In the genomic region with DNA sequence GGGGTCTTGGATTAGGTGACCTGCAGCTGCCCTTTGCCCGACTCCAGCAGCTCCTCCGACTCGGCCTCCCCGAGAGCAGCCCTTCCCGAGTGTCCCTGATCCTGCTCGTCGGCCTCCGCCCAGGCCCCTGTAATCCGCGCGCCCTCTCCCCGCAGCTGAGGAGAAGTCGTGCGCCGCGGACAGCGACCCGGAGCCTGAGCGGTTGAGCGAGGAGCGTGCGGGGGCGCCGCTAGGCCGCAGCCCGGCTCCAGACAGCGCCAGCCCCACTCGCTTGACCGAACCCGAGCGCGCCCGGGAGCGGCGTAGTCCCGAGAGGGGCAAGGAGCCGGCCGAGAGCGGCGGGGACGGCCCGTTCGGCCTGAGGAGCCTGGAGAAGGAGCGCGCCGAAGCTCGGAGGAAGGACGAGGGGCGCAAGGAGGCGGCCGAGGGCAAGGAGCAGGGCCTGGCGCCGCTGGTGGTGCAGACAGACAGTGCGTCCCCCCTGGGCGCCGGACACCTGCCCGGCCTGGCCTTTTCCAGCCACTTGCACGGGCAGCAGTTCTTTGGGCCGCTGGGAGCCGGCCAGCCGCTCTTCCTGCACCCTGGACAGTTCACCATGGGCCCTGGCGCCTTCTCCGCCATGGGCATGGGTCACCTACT, we compare ENCODE assay signal across 11 cellular contexts. TPM values are rescaled to one million over a fixed set of nuclear protein-coding genes. Genes with fewer than 3 reads are reported as not detected.
DNase-seq lines count a peak whose midpoint lies in the region; ATAC-seq, FAIRE-seq and TF ChIP-seq lines count a peak whose summit lies in the region.
"Had no signal": no experiment of that assay in that cellular context is flagged by ENCODE, and none has a peak within 500 bp of the region (broad histone marks: within the 10 kb centered on the region; RNA-seq: fewer than 3 reads in every experiment).

No MANE protein-coding gene starts in this region.

- no peak for FAIRE-seq in GM12891 (lab: Jason Lieb, UNC)

- in situ Hi-C loops in ACHN (cut with HindIII; ENCODE audit: low pct_ligation_motif_present, low pct_unique_long_range_greater_than_20kb, low sequenced_read_pairs): no loop called here

- no peaks in the 10 kb centered on the region for H3K9me3 Mint-ChIP-seq in activated T-helper 17 cell treated with anti-CD3 and anti-CD28 coated beads, Interleukin-2, amount 50 U/mL, for 72 hours

- peak overlapping the region; percentile 99 for H3K27ac ChIP-seq in hepatocyte
- H3K27ac ChIP-seq in skin epidermis: peak overlapping the region in 9 of 21 experiments; percentile 1 to 56 (median 20)

- no peaks in the 10 kb centered on the region for H3K36me3 ChIP-seq in hepatocyte (replicated peaks; ENCODE audit: insufficient read depth, low read depth)

- no peaks in the 10 kb centered on the region for H3K9me3 ChIP-seq in hepatocyte (ENCODE audit: low read depth)

- peaks cover 75% of the 10 kb centered on the region for H3K27me3 ChIP-seq in hepatocyte

- no peaks in the 10 kb centered on the region for H3K9me2 ChIP-seq in hepatocyte (replicated peaks; ENCODE audit: insufficient read depth)

- no peak for TF ChIP-seq POLR2A in GM12891 (IDR thresholded peaks at IDR 0.05; ENCODE audit: low read depth, low read length)

- peaks cover 6% of the 10 kb centered on the region for H3K36me3 Mint-ChIP-seq in activated T-helper 17 cell treated with anti-CD3 and anti-CD28 coated beads, Interleukin-2, amount 50 U/mL, for 72 hours (ENCODE audit: low read depth)

- no peak overlapping the region for H2AFZ ChIP-seq in hepatocyte

- H3K27me3 Mint-ChIP-seq in activated T-helper 17 cell treated with anti-CD3 and anti-CD28 coated beads, Interleukin-2, amount 50 U/mL, for 72 hours: peaks cover 54% of the 10 kb centered on the region

- 18% methylated on average over 63 of the region's 63 CpGs for WGBS in hepatocyte (ENCODE audit: low lambda C conversion rate, missing lambda C conversion rate)

- peaks cover 86% of the 10 kb centered on the region for H3K79me2 ChIP-seq in hepatocyte

- peaks cover 24% of the 10 kb centered on the region for H4K20me1 ChIP-seq in hepatocyte (ENCODE audit: insufficient read depth, poor library complexity, severe bottlenecking)

- H3K4me1 ChIP-seq in hepatocyte (ENCODE audit: insufficient read depth): peaks cover 21% of the 10 kb centered on the region

- H3K4me3 Mint-ChIP-seq in activated T-helper 17 cell treated with anti-CD3 and anti-CD28 coated beads, Interleukin-2, amount 50 U/mL, for 72 hours: peak overlapping the region; percentile 47

- H3K27ac Mint-ChIP-seq in activated T-helper 17 cell treated with anti-CD3 and anti-CD28 coated beads, Interleukin-2, amount 50 U/mL, for 72 hours: no peak overlapping the region

- no peak for ATAC-seq in activated T-helper 17 cell treated with anti-CD3 and anti-CD28 coated beads, Interleukin-2, amount 50 U/mL, for 72 hours (replicated peaks)
- ATAC-seq in HG03039 (IDR thresholded peaks at IDR 0.05; ENCODE audit: unreplicated experiment) (no peak), HG03095 (IDR thresholded peaks at IDR 0.05; ENCODE audit: unreplicated experiment) (no peak)

- H3K4me1 Mint-ChIP-seq in activated T-helper 17 cell treated with anti-CD3 and anti-CD28 coated beads, Interleukin-2, amount 50 U/mL, for 72 hours: peaks cover 6% of the 10 kb centered on the region

- H3K4me2 ChIP-seq in hepatocyte: peak overlapping the region; percentile 99

- no peak for TF ChIP-seq CTCF in hepatocyte (IDR thresholded peaks at IDR 0.05; ENCODE audit: poor library complexity)

- peak overlapping the region; percentile 65 for H3K4me3 ChIP-seq in hepatocyte
- H3K4me3 ChIP-seq in skin epidermis: peak overlapping the region in 4 of 7 experiments; percentile 1 to 18 (median 6)

- DNase-seq in GM12891 (ENCODE audit: insufficient read length, low spot score) (peak; percentile 21), hepatocyte (ENCODE audit: low spot score) (no peak), ACHN (no peak), hypothalamus (lab: John Stamatoyannopoulos, UW) (no peak)
- DNase-seq: anterior cingulate cortex; NK-92 treated with Interleukin-12 subunit alpha and Interleukin-12 subunit beta, amount 100 ng/mL, for 24 hours had no signal

TF ChIP-seq in GM12891, 5 proteins besides CTCF, POLR2A, EP300 and RAD21:
- no peak for TF ChIP-seq PAX5 (IDR thresholded peaks at IDR 0.05; ENCODE audit: insufficient read depth, low read length, severe bottlenecking)
- no peak for TF ChIP-seq TAF1 (IDR thresholded peaks at IDR 0.05; ENCODE audit: low read depth, low read length)
- TF ChIP-seq POLR2AphosphoS5 (IDR thresholded peaks at IDR 0.05; ENCODE audit: low read depth, low read length): no peak
- TF ChIP-seq POU2F2 (IDR thresholded peaks at IDR 0.05; ENCODE audit: low read depth, low read length): no peak
- TF ChIP-seq SPI1 (IDR thresholded peaks at IDR 0.05; ENCODE audit: low read depth, low read length): no peak

RNA-seq across cellular contexts. Expression of gene TBX2, which starts 5.5 kb away (rescaled TPM):
- polyA plus RNA-seq in GM12891 (2012; ENCODE audit: low read depth, missing spikeins): 0.01 TPM
- total RNA-seq in activated T-helper 17 cell treated with anti-CD3 and anti-CD28 coated beads, Interleukin-2, amount 50 U/mL, for 72 hours: not detected
- total RNA-seq in hepatocyte: 17.9 and 19.6 TPM in 2 replicates
- polyA plus RNA-seq in hepatocyte: 27.5 and 29.3 TPM in 2 replicates

RNA-seq across cellular contexts. Expression of gene TBX4, which starts 47.1 kb away (rescaled TPM):
- polyA plus RNA-seq in GM12891 (2012; ENCODE audit: low read depth, missing spikeins): not detected
- total RNA-seq in activated T-helper 17 cell treated with anti-CD3 and anti-CD28 coated beads, Interleukin-2, amount 50 U/mL, for 72 hours: not detected
- total RNA-seq in hepatocyte: 15.4 and 36.2 TPM in 2 replicates
- polyA plus RNA-seq in hepatocyte: 11.6 and 13.9 TPM in 2 replicates
- total RNA-seq: osteocyte had no signal

Comparison
In these comparisons a context has a peak if more than half of its experiments do, and no peak if none do; other contexts are left out.
1. RNA of gene TBX2, which starts 5.5 kb away (total RNA-seq): 17.9 to 19.6 TPM in hepatocyte; not detected in activated T-helper 17 cell treated with anti-CD3 and anti-CD28 coated beads, Interleukin-2, amount 50 U/mL, for 72 hours; every median in the first group is over 10 times any median in the second.
2. RNA of gene TBX4, which starts 47.1 kb away (total RNA-seq): 15.4 to 36.2 TPM in hepatocyte; not detected in activated T-helper 17 cell treated with anti-CD3 and anti-CD28 coated beads, Interleukin-2, amount 50 U/mL, for 72 hours; every median in the first group is over 10 times any median in the second.